8 cellular contexts compared by ENCODE assay signal in genomic region chr10:129963076-129963830, GRCh38. TPM values are rescaled to one million over a fixed set of nuclear protein-coding genes. Genes with fewer than 3 reads are reported as not detected.
DNase-seq lines count a peak whose midpoint lies in the region; ATAC-seq and TF ChIP-seq lines count a peak whose summit lies in the region.

No MANE protein-coding gene starts in this region.

- no peak overlapping the region for H3K56ac ChIP-seq in H9 (ENCODE audit: insufficient read length, low read depth, low read length)

- H3K4me1 Mint-ChIP-seq in H9 (peaks cover 14 to 52% of the 10 kb centered on the region in 2 experiments), glutamatergic neuron (ENCODE audit: low read depth, unreplicated experiment) (peaks cover 4% of the 10 kb centered on the region)

- H3K9me3 ChIP-seq in H9 (ENCODE audit: control insufficient read depth, low read depth, low read length), result no peaks in the 10 kb centered on the region
- no peaks in the 10 kb centered on the region for H3K9me3 ChIP-seq in WERI-Rb-1 (ENCODE audit: severe bottlenecking)

- TF ChIP-seq CTCF in H9 (conservative IDR thresholded peaks at IDR 0.05) (no peak), WERI-Rb-1 (IDR thresholded peaks at IDR 0.05; ENCODE audit: low read depth, low read length) (no peak), glutamatergic neuron (IDR thresholded peaks at IDR 0.05; ENCODE audit: partially characterized antibody, unreplicated experiment) (no peak)

- H3K4me3 Mint-ChIP-seq in H9, result peak overlapping the region; percentile 49 to 84
- peak overlapping the region; percentile 90 for H3K4me3 Mint-ChIP-seq in glutamatergic neuron (ENCODE audit: unreplicated experiment)

- H2BK120ac ChIP-seq in H9 (ENCODE audit: low read depth, low read length, poor library complexity, severe bottlenecking), result no peak overlapping the region

- H3K79me1 ChIP-seq in H9 (ENCODE audit: insufficient read depth, low read depth, low read length, poor library complexity, severe bottlenecking), result no peaks in the 10 kb centered on the region

- intact Hi-C loops in sciatic nerve (cut with DNase I), result loop anchor here (10.0 kb wide), 1 partner anchor 928 kb away; no protein-coding TSS in a partner anchor

- H4K91ac ChIP-seq in H9 (ENCODE audit: insufficient read length, low read depth, low read length), result no peak overlapping the region

- H3K9me3 Mint-ChIP-seq in H9 (peaks cover 0 to 8% of the 10 kb centered on the region in 2 experiments; a peak in 3 of 5 replicates), glutamatergic neuron (ENCODE audit: unreplicated experiment) (peaks cover 53% of the 10 kb centered on the region)

- WGBS in H9 (ENCODE audit: extremely low coverage, insufficient read length, low lambda C conversion rate), result no CpG with 5 or more reads among the region's 89 CpGs

- DNase-seq in H9, result peak; percentile 66
- DNase-seq in WERI-Rb-1, result no peak
- peak; percentile 45 for DNase-seq in glutamatergic neuron
- DNase-seq in sciatic nerve (ENCODE audit: low spot score), result peak; percentile 61
- DNase-seq in GF-D8 (lab: John Stamatoyannopoulos, UW), result no peak
- DNase-seq in SHP77 (lab: John Stamatoyannopoulos, UW), result no peak

- no peak overlapping the region; the same call in 1 of the 2 replicates for H2BK15ac ChIP-seq in H9 (ENCODE audit: low read depth, low read length)

- H3K79me2 ChIP-seq in H9 (ENCODE audit: insufficient read depth, low read length), result no peaks in the 10 kb centered on the region

- no peak overlapping the region for H4K5ac ChIP-seq in H9 (ENCODE audit: insufficient read length, low read depth, low read length)

- H3K27ac ChIP-seq in H9 (ENCODE audit: insufficient read length, low read depth, low read length) (no peak overlapping the region), WERI-Rb-1 (no peak overlapping the region)

- peak overlapping the region; percentile 38 for H3K4me3 ChIP-seq in WERI-Rb-1 (ENCODE audit: low read depth, low read length)

- peak overlapping the region; percentile 64 for H3K4me2 ChIP-seq in H9 (ENCODE audit: insufficient read depth, insufficient read length, low read length)

- no peak overlapping the region for H3K9ac ChIP-seq in H9 (ENCODE audit: extremely low read depth, insufficient read length, low read length)

- H2BK12ac ChIP-seq in H9 (ENCODE audit: insufficient read length, low read depth, low read length), result no peak overlapping the region

- no peak overlapping the region for H2AFZ ChIP-seq in H9 (ENCODE audit: low read length)

- no peak overlapping the region for H2AK5ac ChIP-seq in H9 (ENCODE audit: insufficient read length, low read length)

- no peak overlapping the region for H3K23ac ChIP-seq in H9 (ENCODE audit: insufficient read length, low read depth, low read length)

- H3K27ac Mint-ChIP-seq in H9 (no peak overlapping the region), glutamatergic neuron (ENCODE audit: unreplicated experiment) (peak overlapping the region; percentile 95)

- H2BK5ac ChIP-seq in H9 (ENCODE audit: insufficient read length, low read length), result no peak overlapping the region

- H3K36me3 Mint-ChIP-seq in H9 (ENCODE audit: insufficient read depth in 1 of 3, low read depth in 3 of 3) (no peaks in the 10 kb centered on the region; a peak in 1 of 7 replicates), glutamatergic neuron (ENCODE audit: unreplicated experiment) (peaks cover 28% of the 10 kb centered on the region)

- no peak overlapping the region for H3K18ac ChIP-seq in H9 (ENCODE audit: insufficient read length, low read depth, low read length)

- no peak overlapping the region for H2BK20ac ChIP-seq in H9 (ENCODE audit: low read depth, low read length, poor library complexity, severe bottlenecking)

- no peaks in the 10 kb centered on the region for H3K36me3 ChIP-seq in WERI-Rb-1

- H3K14ac ChIP-seq in H9 (ENCODE audit: insufficient read depth, low read length), result no peak overlapping the region

- H3K23me2 ChIP-seq in H9 (ENCODE audit: insufficient read length, low read depth, low read length, poor library complexity, severe bottlenecking), result peaks cover 15% of the 10 kb centered on the region

- peaks cover 88% of the 10 kb centered on the region for H3K27me3 Mint-ChIP-seq in H9 (ENCODE audit: low read depth)
- peaks cover 50% of the 10 kb centered on the region for H3K27me3 Mint-ChIP-seq in glutamatergic neuron (ENCODE audit: unreplicated experiment)

- H3K27me3 ChIP-seq in H9 (ENCODE audit: insufficient read depth, low read length) (peaks cover 85% of the 10 kb centered on the region), WERI-Rb-1 (ENCODE audit: insufficient read depth, low read depth, severe bottlenecking) (peaks cover 88% of the 10 kb centered on the region)

- ATAC-seq in sciatic nerve (no peak), GM21825 (IDR thresholded peaks at IDR 0.05; ENCODE audit: unreplicated experiment) (no peak), HG03039 (IDR thresholded peaks at IDR 0.05; ENCODE audit: unreplicated experiment) (no peak)

- no peaks in the 10 kb centered on the region for H4K20me1 ChIP-seq in H9 (ENCODE audit: control insufficient read depth, insufficient read depth, insufficient read length)

- H3K4me1 ChIP-seq in H9 (ENCODE audit: insufficient read depth, low read length), result peaks cover under 1% of the 10 kb centered on the region; the same call in 1 of the 2 replicates

- H4K8ac ChIP-seq in H9 (replicated peaks; ENCODE audit: insufficient read length, low read depth, low read length), result no peak overlapping the region

- H3T11ph ChIP-seq in H9 (ENCODE audit: low read length), result no peak overlapping the region

- no peak overlapping the region for H3K4ac ChIP-seq in H9 (ENCODE audit: low read depth, low read length)

RNA-seq across cellular contexts. Expression of gene EBF3, which starts 0.8 kb away (rescaled TPM):
- 0.04 and 0.22 TPM in 2 replicates for total RNA-seq in H9 (2021)
- 544 TPM for total RNA-seq in glutamatergic neuron (ENCODE audit: unreplicated experiment)
- total RNA-seq in sciatic nerve, result 38.9 TPM

Comparison
In these comparisons a context has a peak if more than half of its experiments do, and no peak if none do; other contexts are left out.
1. DNase-seq: peak in H9 (single experiment), glutamatergic neuron (single experiment) and sciatic nerve (single experiment); none in WERI-Rb-1 (single experiment), GF-D8 (single experiment) and SHP77 (0 of 2).
2. RNA of gene EBF3, which starts 0.8 kb away (total RNA-seq): 544 TPM in glutamatergic neuron (single experiment) and 38.9 TPM in sciatic nerve (single experiment); 0.04 to 0.22 TPM in H9; every median in the first group is over 10 times any median in the second.